Comparison of ENCODE assay signal across 18 cellular contexts in the genomic region with DNA sequence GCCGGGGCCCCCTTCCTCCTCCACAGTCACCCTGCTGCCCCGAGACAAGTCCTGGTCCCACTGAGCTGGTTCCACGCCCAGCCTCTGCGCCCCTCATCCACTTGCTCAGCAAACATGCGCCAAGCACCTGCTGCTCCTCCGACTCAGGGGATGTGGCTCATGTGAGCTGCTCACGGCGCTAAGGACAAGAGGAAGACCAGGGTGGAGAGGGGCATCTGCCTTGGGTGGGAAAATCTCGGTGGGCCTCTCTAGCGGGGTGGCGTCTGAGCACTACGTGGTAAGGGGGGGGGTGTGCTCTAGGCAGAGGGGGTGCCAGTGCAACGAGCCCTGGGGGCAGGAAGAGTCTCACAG. TPM values are rescaled to one million over a fixed set of nuclear protein-coding genes. Genes with fewer than 3 reads are reported as not detected.
DNase-seq lines count a peak whose midpoint lies in the region; ATAC-seq and TF ChIP-seq lines count a peak whose summit lies in the region.
"Had no signal": no experiment of that assay in that cellular context is flagged by ENCODE, and none has a peak within 500 bp of the region (broad histone marks: within the 10 kb centered on the region; RNA-seq: fewer than 3 reads in every experiment).

No MANE protein-coding gene starts in this region.

- H3F3A ChIP-seq in PC-3 (ENCODE audit: low read length, unreplicated experiment), result no peaks in the 10 kb centered on the region

- H3K9me2 ChIP-seq in PC-3 (replicated peaks; ENCODE audit: low read length), result no peaks in the 10 kb centered on the region

- no peak for ATAC-seq in PC-3
- ATAC-seq in HG03460 (IDR thresholded peaks at IDR 0.05; ENCODE audit: unreplicated experiment), result no peak
- ATAC-seq in HG03196 (IDR thresholded peaks at IDR 0.05; ENCODE audit: unreplicated experiment), result no peak
- ATAC-seq: activated CD4-positive, CD25-positive, alpha-beta regulatory T cell treated with anti-CD3 and anti-CD28 coated beads, Interleukin-2, amount 50 U/mL, for 24 hours; foreskin keratinocyte; SK-N-SH treated with all-trans-retinoic acid at 6 μM for 48 hours had no signal

- H3K27ac Mint-ChIP-seq in glutamatergic neuron (ENCODE audit: unreplicated experiment) (peak overlapping the region; percentile 59), progenitor cell of endocrine pancreas (peak overlapping the region; percentile 97)

- H3K27ac ChIP-seq in BLaER1 (no peak overlapping the region), PC-3 (ENCODE audit: low read length) (peak overlapping the region; percentile 73; the same call in 1 of the 2 replicates)
- H3K27ac ChIP-seq: foreskin keratinocyte, neutrophil had no signal

- H3K4me1 ChIP-seq in BLaER1 (peaks cover 85% of the 10 kb centered on the region), PC-3 (ENCODE audit: insufficient read depth, low read length) (peaks cover 79% of the 10 kb centered on the region)

- POLR2A ChIA-PET in PC-3 (lab: Charles Lee; ENCODE audit: unreplicated experiment), result no interaction called here

- BruUV-seq in PC-3 (replicated peaks; lab: Mats Ljungman, UMichigan), result no TSS peak

- DNase-seq in PC-3, result no peak
- DNase-seq in glutamatergic neuron, result peak; percentile 20
- DNase-seq in progenitor cell of endocrine pancreas (ENCODE audit: low spot score, unreplicated experiment), result no peak
- no peak for DNase-seq in foreskin fibroblast
- no peak for DNase-seq in activated CD4-positive, alpha-beta T cell treated with anti-CD3 and anti-CD28 coated beads, Interleukin-2, amount 50 U/mL, for 1 hour
- DNase-seq: activated T-cell treated with anti-CD3 and anti-CD28 coated beads, Interleukin-2, amount 50 U/mL, for 1 hour; foreskin keratinocyte; Kasumi-1; NCI-H2029 treated with DMSO at 0.1 percent for 48 hours; NK-92 treated with Interleukin-12 subunit alpha and Interleukin-12 subunit beta, amount 100 ng/mL, for 24 hours; spleen had no signal

- H3K36me3 ChIP-seq in BLaER1, result peaks cover 13% of the 10 kb centered on the region; the same call in 1 of the 2 replicates
- H3K36me3 ChIP-seq in PC-3 (ENCODE audit: low read depth, low read length), result peaks cover 16% of the 10 kb centered on the region; the same call in 1 of the 2 replicates
- H3K36me3 ChIP-seq: neutrophil had no signal

- H3K27me3 ChIP-seq in BLaER1 (peaks cover 40% of the 10 kb centered on the region), PC-3 (ENCODE audit: low read length) (no peaks in the 10 kb centered on the region)
- H3K27me3 ChIP-seq: adrenal gland, foreskin keratinocyte had no signal

- H2AFZ ChIP-seq in PC-3 (ENCODE audit: low read length), result no peak overlapping the region

- CTCF ChIA-PET in PC-3 (lab: Charles Lee), result no interaction called here

- H4K20me1 ChIP-seq in BLaER1, result peaks cover 82% of the 10 kb centered on the region
- peaks cover 36% of the 10 kb centered on the region for H4K20me1 ChIP-seq in PC-3 (ENCODE audit: low read length)

- H3K9ac ChIP-seq in BLaER1 (peak overlapping the region; percentile 29; the same call in 1 of the 2 replicates), PC-3 (ENCODE audit: low read length) (no peak overlapping the region)

- H3K27me3 Mint-ChIP-seq in glutamatergic neuron (ENCODE audit: unreplicated experiment) (peaks cover 3% of the 10 kb centered on the region), progenitor cell of endocrine pancreas (no peaks in the 10 kb centered on the region)

- H3K36me3 Mint-ChIP-seq in glutamatergic neuron (ENCODE audit: unreplicated experiment) (no peaks in the 10 kb centered on the region), progenitor cell of endocrine pancreas (ENCODE audit: insufficient read depth) (no peaks in the 10 kb centered on the region)

- H3K4me2 ChIP-seq in BLaER1 (peak overlapping the region; percentile 99), PC-3 (ENCODE audit: low read length) (peak overlapping the region; percentile 89)

- H3K4me3 ChIP-seq in BLaER1 (no peak overlapping the region), PC-3 (ENCODE audit: low read length) (peak overlapping the region; percentile 36; the same call in 1 of the 2 replicates), foreskin fibroblast (ENCODE audit: low read depth in 1 of 2, low read length in 2 of 2) (no peak overlapping the region)
- H3K4me3 ChIP-seq: adrenal gland, spleen had no signal

- H3K9me3 ChIP-seq in BLaER1 (no peaks in the 10 kb centered on the region), PC-3 (ENCODE audit: low read length) (no peaks in the 10 kb centered on the region)
- H3K9me3 ChIP-seq: adrenal gland, neutrophil, spleen had no signal

- peak overlapping the region; percentile 75 for H3K4me3 Mint-ChIP-seq in glutamatergic neuron (ENCODE audit: unreplicated experiment)
- no peak overlapping the region for H3K4me3 Mint-ChIP-seq in progenitor cell of endocrine pancreas (ENCODE audit: low read depth)

- H3K9me3 Mint-ChIP-seq in glutamatergic neuron (ENCODE audit: unreplicated experiment), result peaks cover 4% of the 10 kb centered on the region
- no peaks in the 10 kb centered on the region for H3K9me3 Mint-ChIP-seq in progenitor cell of endocrine pancreas (ENCODE audit: low read depth)

- TF ChIP-seq CTCF in PC-3 (conservative IDR thresholded peaks at IDR 0.05; ENCODE audit: low read depth, low read length) (no peak), glutamatergic neuron (IDR thresholded peaks at IDR 0.05; ENCODE audit: partially characterized antibody, unreplicated experiment) (no peak), progenitor cell of endocrine pancreas (IDR thresholded peaks at IDR 0.05; ENCODE audit: unreplicated experiment) (no peak), foreskin fibroblast (IDR thresholded peaks at IDR 0.05; ENCODE audit: low read depth, low read length) (no peak)

- intact Hi-C loops in PC-3 (cut with micrococcal nuclease), result no loop called here

- H3K79me2 ChIP-seq in PC-3 (ENCODE audit: low read length), result peaks cover 83% of the 10 kb centered on the region

- peaks cover 7% of the 10 kb centered on the region for H3K4me1 Mint-ChIP-seq in glutamatergic neuron (ENCODE audit: low read depth, unreplicated experiment)
- peaks cover 30% of the 10 kb centered on the region for H3K4me1 Mint-ChIP-seq in progenitor cell of endocrine pancreas (ENCODE audit: low read depth)

RNA-seq across cellular contexts. Expression of a gene that starts 4.5 kb away (rescaled TPM):
- total RNA-seq in PC-3 (2014; rRNA removed) (196 and 308 TPM in 2 replicates), glutamatergic neuron (ENCODE audit: unreplicated experiment) (724 TPM), progenitor cell of endocrine pancreas (248 and 252 TPM in 2 replicates)

RNA-seq across cellular contexts. Expression of a gene that starts 24.3 kb away (rescaled TPM):
- total RNA-seq in PC-3 (2014; rRNA removed) (1,250 and 1,945 TPM in 2 replicates), glutamatergic neuron (ENCODE audit: unreplicated experiment) (829 TPM), progenitor cell of endocrine pancreas (1,160 and 1,251 TPM in 2 replicates)

RNA-seq across cellular contexts. Expression of a gene that starts 44.5 kb away (rescaled TPM):
- total RNA-seq in PC-3 (2014; rRNA removed) (12.4 and 13.5 TPM in 2 replicates), glutamatergic neuron (ENCODE audit: unreplicated experiment) (25.3 TPM), progenitor cell of endocrine pancreas (20.4 and 21.7 TPM in 2 replicates)

RNA-seq across cellular contexts. Expression of a gene that starts 59.8 kb away (rescaled TPM):
- 374 and 487 TPM in 2 replicates for total RNA-seq in PC-3 (2014; rRNA removed)
- total RNA-seq in glutamatergic neuron (ENCODE audit: unreplicated experiment), result 74.8 TPM
- 66.2 and 67.1 TPM in 2 replicates for total RNA-seq in progenitor cell of endocrine pancreas
